Comparison of ENCODE assay signal across 1 cellular context in the genomic region with DNA sequence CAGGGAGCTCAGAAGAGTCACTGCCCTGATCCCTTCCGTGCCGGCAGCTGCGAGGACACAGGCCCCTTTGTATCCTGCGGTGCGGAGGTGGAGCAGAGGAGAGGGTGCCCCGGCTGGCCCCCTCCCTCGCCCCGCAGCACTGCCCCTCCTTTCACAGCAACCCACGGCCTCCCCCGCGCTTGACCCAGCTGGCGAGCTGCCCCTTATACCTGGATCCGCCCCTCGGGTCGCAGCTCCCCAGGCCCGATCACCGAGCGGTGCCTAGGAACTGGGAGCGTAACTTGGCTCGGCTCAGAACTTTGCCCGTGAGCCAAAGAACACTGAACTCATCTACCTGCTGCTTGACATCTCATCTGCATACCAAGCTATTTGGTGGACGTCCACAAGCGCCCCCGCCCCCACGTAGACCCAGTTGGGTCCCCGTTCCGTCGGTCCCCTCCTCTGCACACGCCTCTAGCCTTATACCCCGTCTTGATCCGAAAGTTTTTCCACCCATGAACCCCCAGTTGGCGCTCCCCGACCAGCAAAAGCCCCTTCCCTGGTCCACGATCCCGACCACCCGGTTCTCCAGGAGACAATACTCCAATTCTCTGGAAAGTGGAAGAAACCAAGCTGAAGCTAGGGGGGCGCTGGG.
TF ChIP-seq lines count a peak whose summit lies in the region.

No MANE protein-coding gene starts in this region.

TF ChIP-seq in H1, 55 proteins besides CTCF, POLR2A, EP300 and RAD21:
- TF ChIP-seq SAP30 (IDR thresholded peaks at IDR 0.05; ENCODE audit: insufficient read depth, insufficient replicate concordance, low read length) (no peak), TAF7 (optimal IDR thresholded peaks at IDR 0.05; ENCODE audit: borderline replicate concordance, low read depth, low read length) (peak; percentile 74), CTBP2 (IDR thresholded peaks at IDR 0.05; ENCODE audit: borderline replicate concordance, insufficient read depth, insufficient read length, low read length) (peak; percentile 24), SIN3A (conservative IDR thresholded peaks at IDR 0.05 in 1 of 2, IDR thresholded peaks at IDR 0.05 in 1 of 2; ENCODE audit: low read depth in 1 of 2, low read length in 2 of 2) (peak in 1 of 2 experiments; percentile 80; a peak in 2 of 4 replicates), TEAD4 (IDR thresholded peaks at IDR 0.05; ENCODE audit: low read depth, low read length) (peak; percentile 80), RNF2 (IDR thresholded peaks at IDR 0.05; ENCODE audit: borderline replicate concordance, low read depth, low read length, missing control alignments, poor library complexity, severe bottlenecking) (no peak), TBP (IDR thresholded peaks at IDR 0.05; ENCODE audit: low read depth, low read length) (peak; percentile 44; the same call in 1 of the 2 replicates), BRCA1 (IDR thresholded peaks at IDR 0.05; ENCODE audit: low read depth, low read length) (no peak), PHF8 (conservative IDR thresholded peaks at IDR 0.05; ENCODE audit: low read depth, low read length) (peak; percentile 50), SRF (IDR thresholded peaks at IDR 0.05; ENCODE audit: low read depth, low read length) (no peak), MAFK (IDR thresholded peaks at IDR 0.05; ENCODE audit: low read depth, low read length) (no peak), SIRT6 (IDR thresholded peaks at IDR 0.05; ENCODE audit: low read length) (no peak), POLR2AphosphoS5 (IDR thresholded peaks at IDR 0.05; ENCODE audit: low read depth, low read length) (peak; percentile 63; the same call in 1 of the 2 replicates), CBX8 (IDR thresholded peaks at IDR 0.05; ENCODE audit: borderline replicate concordance, low read depth, low read length) (no peak), KDM4A (IDR thresholded peaks at IDR 0.05; ENCODE audit: low read depth, low read length, severe bottlenecking) (peak; percentile 14), BCL11A (IDR thresholded peaks at IDR 0.05; ENCODE audit: low read depth in 2 of 2, low read length in 2 of 2) (no peak), NRF1 (IDR thresholded peaks at IDR 0.05; ENCODE audit: low read depth, low read length) (no peak), TAF1 (IDR thresholded peaks at IDR 0.05; ENCODE audit: low read depth, low read length) (peak; percentile 35), BACH1 (IDR thresholded peaks at IDR 0.05; ENCODE audit: low read length) (no peak)
- TF ChIP-seq, protein P1, sequence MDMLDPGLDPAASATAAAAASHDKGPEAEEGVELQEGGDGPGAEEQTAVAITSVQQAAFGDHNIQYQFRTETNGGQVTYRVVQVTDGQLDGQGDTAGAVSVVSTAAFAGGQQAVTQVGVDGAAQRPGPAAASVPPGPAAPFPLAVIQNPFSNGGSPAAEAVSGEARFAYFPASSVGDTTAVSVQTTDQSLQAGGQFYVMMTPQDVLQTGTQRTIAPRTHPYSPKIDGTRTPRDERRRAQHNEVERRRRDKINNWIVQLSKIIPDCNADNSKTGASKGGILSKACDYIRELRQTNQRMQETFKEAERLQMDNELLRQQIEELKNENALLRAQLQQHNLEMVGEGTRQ (IDR thresholded peaks at IDR 0.05; ENCODE audit: low read length), result no peak
- TF ChIP-seq, protein P2, sequence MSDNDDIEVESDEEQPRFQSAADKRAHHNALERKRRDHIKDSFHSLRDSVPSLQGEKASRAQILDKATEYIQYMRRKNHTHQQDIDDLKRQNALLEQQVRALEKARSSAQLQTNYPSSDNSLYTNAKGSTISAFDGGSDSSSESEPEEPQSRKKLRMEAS (IDR thresholded peaks at IDR 0.05), result no peak
TF ChIP-seq in H1: peak in this region for 9.
